Comparison of ENCODE assay signal across 8 cellular contexts in genomic region chr19:4472174-4472974, GRCh38. TPM values are rescaled to one million over a fixed set of nuclear protein-coding genes. Genes with fewer than 3 reads are reported as not detected.
DNase-seq lines count a peak whose midpoint lies in the region; ATAC-seq, FAIRE-seq and TF ChIP-seq lines count a peak whose summit lies in the region.

Gene HDGFL2, plus strand, starts transcription at chr19:4472297. Its CDS starts 54 bp downstream, at chr19:4472351.

- peak within 1 kb of the TSS; percentile 25 for H2BK120ac ChIP-seq in IMR-90 (ENCODE audit: low read depth, low read length)

- intact Hi-C loops in IMR-90 (cut with micrococcal nuclease) (loop anchor here (5.0 kb wide), 1 partner anchor 165 kb away; the partner anchor contains the start of gene TNFAIP8L1), GM12878 (cut with micrococcal nuclease; ENCODE audit: unreplicated experiment) (loop anchor here (5.0 kb wide), 1 partner anchor 250 kb away; the partner anchor contains the start of gene DPP9)

- H3K9me1 ChIP-seq in IMR-90 (ENCODE audit: insufficient read depth, low read length), result 0 out of 2 replicates have a peak, but pooled peaks cover 2% of the 10 kb centered on the region

- H3K36me3 ChIP-seq in IMR-90 (ENCODE audit: control insufficient read depth, insufficient read depth, low read length) (peaks cover 15% of the 10 kb centered on the region), GM12878 (ENCODE audit: control insufficient read depth in 2 of 2, insufficient read depth in 2 of 2, low read length in 1 of 2) (peaks cover 2 to 8% of the 10 kb centered on the region in 2 experiments; a peak in 2 of 4 replicates), kidney epithelial cell (ENCODE audit: control insufficient read depth, insufficient read depth, low read length) (peaks cover 2% of the 10 kb centered on the region), subcutaneous abdominal adipose tissue (ENCODE audit: control insufficient read depth in 5 of 5, insufficient read depth in 5 of 5, low read length in 5 of 5) (peaks cover 1 to 21% (median 17%) of the 10 kb centered on the region in 5 donors)

- no peak for FAIRE-seq in GM12878 (lab: Jason Lieb, UNC)

- 2% methylated on average over 11 of the region's 71 CpGs; no CpG with 5 or more reads in 1 of the 2 experiments for WGBS in IMR-90 (ENCODE audit: extremely low coverage in 2 of 2, insufficient read length in 1 of 2), 2 experiments
- WGBS in GM12878 (ENCODE audit: insufficient coverage, insufficient replicate concordance, low lambda C conversion rate, missing lambda C conversion rate), result 0% methylated on average over 33 of the region's 71 CpGs

- H2BK15ac ChIP-seq in IMR-90 (ENCODE audit: low read depth, low read length), result no peak within 1 kb of the TSS

- H3K27me3 ChIP-seq in IMR-90 (ENCODE audit: control insufficient read depth, insufficient read depth, low read length) (no peaks in the 10 kb centered on the region), GM12878 (replicated peaks in 1 of 2; ENCODE audit: control insufficient read depth in 2 of 2, insufficient read depth in 2 of 2, low read length in 1 of 2) (no peaks in the 10 kb centered on the region), kidney epithelial cell (ENCODE audit: control insufficient read depth, insufficient read depth, low read length) (no peaks in the 10 kb centered on the region), subcutaneous abdominal adipose tissue (ENCODE audit: control insufficient read depth in 5 of 5, insufficient read depth in 4 of 5, low read length in 5 of 5) (no peaks in the 10 kb centered on the region)

- H2AK9ac ChIP-seq in IMR-90 (replicated peaks; ENCODE audit: low read depth, low read length, poor library complexity), result peak within 1 kb of the TSS; percentile 97

- peak within 1 kb of the TSS; percentile 62 for H2AK5ac ChIP-seq in IMR-90 (ENCODE audit: low read depth, low read length)

- peak within 1 kb of the TSS; percentile 66 for H3K14ac ChIP-seq in IMR-90 (replicated peaks; ENCODE audit: low read depth, low read length)

- peak within 1 kb of the TSS; percentile 78 for H2BK5ac ChIP-seq in IMR-90 (ENCODE audit: low read depth, low read length, poor library complexity, severe bottlenecking)

- H3K79me1 ChIP-seq in IMR-90 (ENCODE audit: low read depth in 1 of 2, low read length in 2 of 2), result peaks cover 5 to 35% of the 10 kb centered on the region in 2 experiments

- DNase-seq in IMR-90, result no peak
- no peak for DNase-seq in GM12878 (ENCODE audit: low read depth, low spot score)
- no peak for DNase-seq in kidney epithelial cell (ENCODE audit: low read depth)
- DNase-seq in GM13976 (ENCODE audit: low spot score), result no peak
- no peak for DNase-seq in ACHN
- DNase-seq in NCI-H82 treated with DMSO at 0.1 percent for 48 hours (lab: John Stamatoyannopoulos, UW; ENCODE audit: unreplicated experiment), result no peak

- H3K9me3 ChIP-seq in IMR-90 (ENCODE audit: control insufficient read depth, insufficient read depth, low read length) (no peaks in the 10 kb centered on the region), GM12878 (replicated peaks; ENCODE audit: control insufficient read depth, insufficient read depth, low read length) (no peaks in the 10 kb centered on the region), subcutaneous abdominal adipose tissue (ENCODE audit: control insufficient read depth in 5 of 5, low read length in 5 of 5) (no peaks in the 10 kb centered on the region)

- H3K4me2 ChIP-seq in IMR-90 (ENCODE audit: low read depth, low read length) (peak within 1 kb of the TSS; percentile 88), GM12878 (ENCODE audit: control insufficient read depth, insufficient read depth) (peak within 1 kb of the TSS; percentile 93)

- CTCF ChIA-PET in IMR-90 (lab: Yijun Ruan, JAX), result no interaction called here
- CTCF ChIA-PET in GM12878 (lab: Yijun Ruan, JAX), result interaction anchor here (0.6 to 1.6 kb wide), 4 partner anchors 12 to 205 kb away, joined by 3 read pairs; no protein-coding TSS in a partner anchor

- H3K18ac ChIP-seq in IMR-90 (ENCODE audit: low read depth, low read length), result no peak within 1 kb of the TSS

- POLR2A ChIA-PET in IMR-90 (lab: Charles Lee; ENCODE audit: unreplicated experiment) (no interaction called here), GM12878 (lab: Charles Lee) (interaction anchor here (1.3 to 1.9 kb wide), 2 partner anchors 10 to 70 kb away, joined by 7 to 9 read pairs; partner anchors contain the start of gene CHAF1A)

- peak within 1 kb of the TSS; percentile 63 to 93 for H4K8ac ChIP-seq in IMR-90 (ENCODE audit: low read depth in 2 of 2, low read length in 2 of 2)

- H3K9ac ChIP-seq in IMR-90 (ENCODE audit: low read depth, low read length) (peak within 1 kb of the TSS; percentile 86), GM12878 (ENCODE audit: control insufficient read depth, insufficient read depth, low read length) (peak within 1 kb of the TSS; percentile 89), subcutaneous abdominal adipose tissue (ENCODE audit: low read length in 5 of 5) (peak within 1 kb of the TSS; percentile 16 to 92 (median 80))

- RAD21 ChIA-PET in GM12878 (lab: Charles Lee; ENCODE audit: unreplicated experiment), result interaction anchor here (1.0 to 1.9 kb wide), 3 partner anchors 70 to 319 kb away, joined by 3 to 10 read pairs (median 6); partner anchors contain the start of genes CHAF1A and FEM1A

- SMC1A ChIA-PET in GM12878 (lab: Charles Lee; ENCODE audit: uncharacterized antibody, unreplicated experiment), result interaction anchor here (1.3 to 2.1 kb wide), 2 partner anchors 13 to 16 kb away, joined by 3 to 4 read pairs; no protein-coding TSS in a partner anchor

- H3K56ac ChIP-seq in IMR-90 (ENCODE audit: extremely low read depth, insufficient read depth, low read length), result 0 out of 2 replicates have a peak within 1 kb of the TSS, but pooled peaks have one; percentile 42

- BruUV-seq in IMR-90 (replicated peaks; lab: Mats Ljungman, UMichigan), result no TSS peak
- BruUV-seq in GM12878 (replicated peaks; lab: Mats Ljungman, UMichigan), result no TSS peak

- peaks cover 18% of the 10 kb centered on the region for H4K20me1 ChIP-seq in IMR-90 (ENCODE audit: insufficient read depth, low read length)
- H4K20me1 ChIP-seq in GM12878 (ENCODE audit: control insufficient read depth, insufficient read depth), result no peaks in the 10 kb centered on the region

- peak within 1 kb of the TSS; percentile 57 for H3K23ac ChIP-seq in IMR-90 (ENCODE audit: low read depth, low read length)

- in situ Hi-C loops in IMR-90 (cut with MboI; ENCODE audit: low sequenced_read_pairs) (no loop called here), GM12878 (cut with MboI) (no loop called here), GM13976 (cut with MboI; ENCODE audit: low sequenced_read_pairs, unreplicated experiment) (no loop called here), ACHN (cut with HindIII; ENCODE audit: low pct_ligation_motif_present, low pct_unique_long_range_greater_than_20kb, low sequenced_read_pairs) (no loop called here)

- peak within 1 kb of the TSS; percentile 45 for H4K91ac ChIP-seq in IMR-90 (ENCODE audit: insufficient read depth, low read depth, low read length)

- H3K4me3 ChIP-seq in IMR-90 (ENCODE audit: insufficient read depth, low read depth, low read length), result peak within 1 kb of the TSS; percentile 60
- peak within 1 kb of the TSS; percentile 99 for H3K4me3 ChIP-seq in GM12878
- H3K4me3 ChIP-seq in kidney epithelial cell (ENCODE audit: low read depth, low read length), result peak within 1 kb of the TSS; percentile 71
- H3K4me3 ChIP-seq in subcutaneous abdominal adipose tissue (ENCODE audit: low read depth in 1 of 5, low read length in 5 of 5), result peak within 1 kb of the TSS; percentile 77 to 89 (median 83)

- H2AFZ ChIP-seq in IMR-90 (replicated peaks; ENCODE audit: low read length, poor library complexity) (peak within 1 kb of the TSS; percentile 92), GM12878 (ENCODE audit: control insufficient read depth, low read depth, low read length) (peak within 1 kb of the TSS; percentile 95)

- H2BK20ac ChIP-seq in IMR-90 (ENCODE audit: low read depth, low read length), result no peak within 1 kb of the TSS

- H3K27ac ChIP-seq in IMR-90 (ENCODE audit: insufficient read depth, low read length) (peak within 1 kb of the TSS; percentile 76), GM12878 (ENCODE audit: control insufficient read depth, insufficient read depth) (peak within 1 kb of the TSS; percentile 90), subcutaneous abdominal adipose tissue (ENCODE audit: low read depth, low read length) (peak within 1 kb of the TSS; percentile 84)

- TF ChIP-seq RAD21 in IMR-90 (IDR thresholded peaks at IDR 0.05; ENCODE audit: low read length), result no peak
- no peak for TF ChIP-seq RAD21 in GM12878 (IDR thresholded peaks at IDR 0.05; ENCODE audit: insufficient read depth, low read depth, low read length)

- TF ChIP-seq CTCF in IMR-90 (conservative IDR thresholded peaks at IDR 0.05; ENCODE audit: low read depth, low read length) (no peak), GM12878 (IDR thresholded peaks at IDR 0.05 in 2 of 3, conservative IDR thresholded peaks at IDR 0.05 in 1 of 3; ENCODE audit: control insufficient read depth in 2 of 3, extremely low read depth in 1 of 3, insufficient read depth in 1 of 3, low read depth in 3 of 3, low read length in 3 of 3) (no peak), kidney epithelial cell (IDR thresholded peaks at IDR 0.05; ENCODE audit: insufficient read depth, low read length, poor library complexity, severe bottlenecking) (no peak), GM13976 (IDR thresholded peaks at IDR 0.05; ENCODE audit: borderline replicate concordance, control extremely low read depth, extremely low read depth, insufficient read depth, missing control alignments) (no peak)

- peak within 1 kb of the TSS; percentile 77 for H3K4ac ChIP-seq in IMR-90 (ENCODE audit: low read depth, low read length)

- TF ChIP-seq EP300 in GM12878 (IDR thresholded peaks at IDR 0.05; ENCODE audit: borderline replicate concordance in 1 of 2, control insufficient read depth in 1 of 2, low read depth in 2 of 2, low read length in 2 of 2), result no peak

- dilution Hi-C loops in IMR-90 (cut with HindIII; ENCODE audit: low sequenced_read_pairs, unreplicated experiment), result no loop called here

- peaks cover 26% of the 10 kb centered on the region for H3K79me2 ChIP-seq in GM12878 (ENCODE audit: control insufficient read depth, insufficient read depth, low read length)

- peak within 1 kb of the TSS; percentile 76 for H4K5ac ChIP-seq in IMR-90 (ENCODE audit: low read depth, low read length)

- ATAC-seq in IMR-90 (ENCODE audit: low read depth) (peak; percentile 0; the same call in 1 of the 2 replicates), GM12878 (no peak; the same call in 2 of the 3 replicates)

- TF ChIP-seq POLR2A in GM10847 (IDR thresholded peaks at IDR 0.05; ENCODE audit: extremely low read depth, insufficient read length), result peak; percentile 37
- no peak for TF ChIP-seq POLR2A in IMR-90 (IDR thresholded peaks at IDR 0.05; ENCODE audit: low read depth, low read length)
- peak; percentile 53 for TF ChIP-seq POLR2A in GM12878 (IDR thresholded peaks at IDR 0.05; ENCODE audit: low read depth, low read length)

- H3K4me1 ChIP-seq in IMR-90 (ENCODE audit: control insufficient read depth, insufficient read depth, low read length) (peaks cover 4% of the 10 kb centered on the region), GM12878 (ENCODE audit: control insufficient read depth, insufficient read depth, low read length) (peaks cover 7% of the 10 kb centered on the region), subcutaneous abdominal adipose tissue (ENCODE audit: control insufficient read depth in 5 of 5, insufficient read depth in 5 of 5, low read length in 5 of 5) (peaks cover 0 to 31% (median 22%) of the 10 kb centered on the region in 5 donors)

RNA-seq across cellular contexts. Expression of gene HDGFL2, which starts in this region (rescaled TPM):
- total RNA-seq in IMR-90 (2012; rRNA removed) (35.8 and 45.5 TPM in 2 replicates), GM12878 (2014; rRNA removed) (33.7 and 36.5 TPM in 2 replicates), GM12878 (2014; rRNA removed; fragmentation: Illumina TruSeq; extraction: Trizol) (19.0 and 20.5 TPM in 2 replicates), GM12878 (2021) (56.8 and 56.9 TPM in 2 replicates), kidney epithelial cell (67.0 and 82.0 TPM in 2 replicates)
- polyA plus RNA-seq in IMR-90 (2012; rRNA removed) (48.5 and 53.0 TPM in 2 replicates), GM12878 (2011; rRNA removed) (9.8 and 19.5 TPM in 2 replicates), GM12878 (2014; fragmentation: Illumina TruSeq; extraction: Trizol) (8.2 and 16.9 TPM in 2 replicates), GM12878 (2014; fragmentation: Nextera tagmentation; extraction: Ambion mirVana) (under 1 TPM; 0.16 to 0.60 TPM), GM12878 (2014; rRNA removed) (40.2 and 52.5 TPM in 2 replicates), GM12878 (2016; fragmentation: Nextera tagmentation; extraction: Ambion mirVana) (10 to 100 TPM; 30.0 to 39.3 TPM)
- 52.7 and 54.3 TPM in 2 replicates for polyA plus RNA-seq in IMR-90 (2012; cell fraction: cytosol; rRNA removed)
- polyA plus RNA-seq in IMR-90 (2012; cell fraction: nucleus; rRNA removed; ENCODE audit: low replicate concordance), result 90.4 and 123 TPM in 2 replicates
- total RNA-seq in GM12878 (2013; cell fraction: nucleolus; rRNA removed), result 21.3 and 24.7 TPM in 2 replicates
- 8.1 TPM for polyA plus RNA-seq in GM12878 (2011; ENCODE audit: low read depth)
- polyA plus RNA-seq in GM12878 (2011; cell fraction: cytosol; rRNA removed), result 18.4 and 22.7 TPM in 2 replicates
- 32.9 and 51.3 TPM in 2 replicates for polyA plus RNA-seq in GM12878 (2011; cell fraction: nucleus; rRNA removed)
- 28.7 and 30.2 TPM in 2 replicates for polyA plus RNA-seq in GM12878 (2012)
- 7.6 and 11.9 TPM in 2 replicates for polyA minus RNA-seq in GM12878 (2011; rRNA and poly(A)+ RNA removed)
- 10.6 and 12.3 TPM in 2 replicates for polyA minus RNA-seq in GM12878 (2011; cell fraction: cytosol; rRNA and poly(A)+ RNA removed)
- polyA minus RNA-seq in GM12878 (2011; cell fraction: nucleus; rRNA and poly(A)+ RNA removed), result 4.7 and 9.2 TPM in 2 replicates
